ENCODE assay signal across 1 cellular context in the genomic region with DNA sequence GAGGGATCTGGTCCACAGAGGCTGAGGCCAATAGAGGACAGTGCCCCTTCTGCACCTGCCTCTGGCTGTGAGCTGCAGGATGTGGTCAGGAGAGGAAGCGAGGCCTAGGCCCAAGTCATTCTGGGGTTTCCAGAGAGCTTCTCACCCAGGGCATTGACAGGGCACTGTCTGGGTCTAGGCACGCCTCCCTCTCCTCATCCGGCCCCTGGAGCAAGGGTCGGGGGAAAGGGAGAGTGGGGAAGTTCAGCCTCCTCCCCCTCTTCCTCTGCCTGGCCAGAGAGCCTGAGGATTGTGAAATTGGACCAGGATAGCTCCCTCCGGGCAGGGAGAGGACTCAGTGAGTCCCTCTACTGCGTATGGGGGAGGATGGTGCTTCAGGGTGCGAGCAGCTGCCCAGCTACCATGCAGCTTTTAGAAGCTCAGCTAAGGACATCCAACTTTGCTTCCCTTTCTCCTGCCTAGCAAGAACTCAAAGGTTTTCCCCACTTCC.
TF ChIP-seq lines count a peak whose summit lies in the region.

No MANE protein-coding gene starts in this region.

TF ChIP-seq in GM12878, 131 proteins besides CTCF, POLR2A, EP300 and RAD21 (continued from another document and continues in another):
- TF ChIP-seq, protein P1, sequence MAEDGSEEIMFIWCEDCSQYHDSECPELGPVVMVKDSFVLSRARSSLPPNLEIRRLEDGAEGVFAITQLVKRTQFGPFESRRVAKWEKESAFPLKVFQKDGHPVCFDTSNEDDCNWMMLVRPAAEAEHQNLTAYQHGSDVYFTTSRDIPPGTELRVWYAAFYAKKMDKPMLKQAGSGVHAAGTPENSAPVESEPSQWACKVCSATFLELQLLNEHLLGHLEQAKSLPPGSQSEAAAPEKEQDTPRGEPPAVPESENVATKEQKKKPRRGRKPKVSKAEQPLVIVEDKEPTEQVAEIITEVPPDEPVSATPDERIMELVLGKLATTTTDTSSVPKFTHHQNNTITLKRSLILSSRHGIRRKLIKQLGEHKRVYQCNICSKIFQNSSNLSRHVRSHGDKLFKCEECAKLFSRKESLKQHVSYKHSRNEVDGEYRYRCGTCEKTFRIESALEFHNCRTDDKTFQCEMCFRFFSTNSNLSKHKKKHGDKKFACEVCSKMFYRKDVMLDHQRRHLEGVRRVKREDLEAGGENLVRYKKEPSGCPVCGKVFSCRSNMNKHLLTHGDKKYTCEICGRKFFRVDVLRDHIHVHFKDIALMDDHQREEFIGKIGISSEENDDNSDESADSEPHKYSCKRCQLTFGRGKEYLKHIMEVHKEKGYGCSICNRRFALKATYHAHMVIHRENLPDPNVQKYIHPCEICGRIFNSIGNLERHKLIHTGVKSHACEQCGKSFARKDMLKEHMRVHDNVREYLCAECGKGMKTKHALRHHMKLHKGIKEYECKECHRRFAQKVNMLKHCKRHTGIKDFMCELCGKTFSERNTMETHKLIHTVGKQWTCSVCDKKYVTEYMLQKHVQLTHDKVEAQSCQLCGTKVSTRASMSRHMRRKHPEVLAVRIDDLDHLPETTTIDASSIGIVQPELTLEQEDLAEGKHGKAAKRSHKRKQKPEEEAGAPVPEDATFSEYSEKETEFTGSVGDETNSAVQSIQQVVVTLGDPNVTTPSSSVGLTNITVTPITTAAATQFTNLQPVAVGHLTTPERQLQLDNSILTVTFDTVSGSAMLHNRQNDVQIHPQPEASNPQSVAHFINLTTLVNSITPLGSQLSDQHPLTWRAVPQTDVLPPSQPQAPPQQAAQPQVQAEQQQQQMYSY (CRISPR knock-in tag; IDR thresholded peaks at IDR 0.05): no peak
- TF ChIP-seq, protein P2, sequence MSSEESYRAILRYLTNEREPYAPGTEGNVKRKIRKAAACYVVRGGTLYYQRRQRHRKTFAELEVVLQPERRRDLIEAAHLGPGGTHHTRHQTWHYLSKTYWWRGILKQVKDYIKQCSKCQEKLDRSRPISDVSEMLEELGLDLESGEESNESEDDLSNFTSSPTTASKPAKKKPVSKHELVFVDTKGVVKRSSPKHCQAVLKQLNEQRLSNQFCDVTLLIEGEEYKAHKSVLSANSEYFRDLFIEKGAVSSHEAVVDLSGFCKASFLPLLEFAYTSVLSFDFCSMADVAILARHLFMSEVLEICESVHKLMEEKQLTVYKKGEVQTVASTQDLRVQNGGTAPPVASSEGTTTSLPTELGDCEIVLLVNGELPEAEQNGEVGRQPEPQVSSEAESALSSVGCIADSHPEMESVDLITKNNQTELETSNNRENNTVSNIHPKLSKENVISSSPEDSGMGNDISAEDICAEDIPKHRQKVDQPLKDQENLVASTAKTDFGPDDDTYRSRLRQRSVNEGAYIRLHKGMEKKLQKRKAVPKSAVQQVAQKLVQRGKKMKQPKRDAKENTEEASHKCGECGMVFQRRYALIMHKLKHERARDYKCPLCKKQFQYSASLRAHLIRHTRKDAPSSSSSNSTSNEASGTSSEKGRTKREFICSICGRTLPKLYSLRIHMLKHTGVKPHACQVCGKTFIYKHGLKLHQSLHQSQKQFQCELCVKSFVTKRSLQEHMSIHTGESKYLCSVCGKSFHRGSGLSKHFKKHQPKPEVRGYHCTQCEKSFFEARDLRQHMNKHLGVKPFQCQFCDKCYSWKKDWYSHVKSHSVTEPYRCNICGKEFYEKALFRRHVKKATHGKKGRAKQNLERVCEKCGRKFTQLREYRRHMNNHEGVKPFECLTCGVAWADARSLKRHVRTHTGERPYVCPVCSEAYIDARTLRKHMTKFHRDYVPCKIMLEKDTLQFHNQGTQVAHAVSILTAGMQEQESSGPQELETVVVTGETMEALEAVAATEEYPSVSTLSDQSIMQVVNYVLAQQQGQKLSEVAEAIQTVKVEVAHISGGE (CRISPR knock-in tag; IDR thresholded peaks at IDR 0.05): no peak
- TF ChIP-seq RELA (IDR thresholded peaks at IDR 0.05; ENCODE audit: borderline replicate concordance, partially characterized antibody): peak; percentile 88
- no peak for TF ChIP-seq SRF (IDR thresholded peaks at IDR 0.05; ENCODE audit: low read depth in 2 of 2, low read length in 2 of 2)
- TF ChIP-seq, protein P3, sequence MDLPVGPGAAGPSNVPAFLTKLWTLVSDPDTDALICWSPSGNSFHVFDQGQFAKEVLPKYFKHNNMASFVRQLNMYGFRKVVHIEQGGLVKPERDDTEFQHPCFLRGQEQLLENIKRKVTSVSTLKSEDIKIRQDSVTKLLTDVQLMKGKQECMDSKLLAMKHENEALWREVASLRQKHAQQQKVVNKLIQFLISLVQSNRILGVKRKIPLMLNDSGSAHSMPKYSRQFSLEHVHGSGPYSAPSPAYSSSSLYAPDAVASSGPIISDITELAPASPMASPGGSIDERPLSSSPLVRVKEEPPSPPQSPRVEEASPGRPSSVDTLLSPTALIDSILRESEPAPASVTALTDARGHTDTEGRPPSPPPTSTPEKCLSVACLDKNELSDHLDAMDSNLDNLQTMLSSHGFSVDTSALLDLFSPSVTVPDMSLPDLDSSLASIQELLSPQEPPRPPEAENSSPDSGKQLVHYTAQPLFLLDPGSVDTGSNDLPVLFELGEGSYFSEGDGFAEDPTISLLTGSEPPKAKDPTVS (IDR thresholded peaks at IDR 0.05; ENCODE audit: low read depth, low read length): no peak
- TF ChIP-seq POU2F2 (IDR thresholded peaks at IDR 0.05; ENCODE audit: borderline replicate concordance, low read depth, low read length): peak; percentile 79
- no peak for TF ChIP-seq SMAD5 (IDR thresholded peaks at IDR 0.05; ENCODE audit: low read depth)
- TF ChIP-seq, protein P4, sequence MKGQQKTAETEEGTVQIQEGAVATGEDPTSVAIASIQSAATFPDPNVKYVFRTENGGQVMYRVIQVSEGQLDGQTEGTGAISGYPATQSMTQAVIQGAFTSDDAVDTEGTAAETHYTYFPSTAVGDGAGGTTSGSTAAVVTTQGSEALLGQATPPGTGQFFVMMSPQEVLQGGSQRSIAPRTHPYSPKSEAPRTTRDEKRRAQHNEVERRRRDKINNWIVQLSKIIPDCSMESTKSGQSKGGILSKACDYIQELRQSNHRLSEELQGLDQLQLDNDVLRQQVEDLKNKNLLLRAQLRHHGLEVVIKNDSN (IDR thresholded peaks at IDR 0.05; ENCODE audit: borderline replicate concordance, extremely low read length, insufficient read depth, low read depth, low read length): no peak
- TF ChIP-seq NBN (IDR thresholded peaks at IDR 0.05): peak; percentile 74
- TF ChIP-seq NRF1 (conservative IDR thresholded peaks at IDR 0.05; ENCODE audit: low read depth, low read length): no peak
- TF ChIP-seq ZBED1 (IDR thresholded peaks at IDR 0.05; ENCODE audit: borderline replicate concordance): peak; percentile 73; the same call in 1 of the 2 replicates
- TF ChIP-seq, protein P5, sequence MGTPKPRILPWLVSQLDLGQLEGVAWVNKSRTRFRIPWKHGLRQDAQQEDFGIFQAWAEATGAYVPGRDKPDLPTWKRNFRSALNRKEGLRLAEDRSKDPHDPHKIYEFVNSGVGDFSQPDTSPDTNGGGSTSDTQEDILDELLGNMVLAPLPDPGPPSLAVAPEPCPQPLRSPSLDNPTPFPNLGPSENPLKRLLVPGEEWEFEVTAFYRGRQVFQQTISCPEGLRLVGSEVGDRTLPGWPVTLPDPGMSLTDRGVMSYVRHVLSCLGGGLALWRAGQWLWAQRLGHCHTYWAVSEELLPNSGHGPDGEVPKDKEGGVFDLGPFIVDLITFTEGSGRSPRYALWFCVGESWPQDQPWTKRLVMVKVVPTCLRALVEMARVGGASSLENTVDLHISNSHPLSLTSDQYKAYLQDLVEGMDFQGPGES (IDR thresholded peaks at IDR 0.05): no peak
- TF ChIP-seq, protein P6, sequence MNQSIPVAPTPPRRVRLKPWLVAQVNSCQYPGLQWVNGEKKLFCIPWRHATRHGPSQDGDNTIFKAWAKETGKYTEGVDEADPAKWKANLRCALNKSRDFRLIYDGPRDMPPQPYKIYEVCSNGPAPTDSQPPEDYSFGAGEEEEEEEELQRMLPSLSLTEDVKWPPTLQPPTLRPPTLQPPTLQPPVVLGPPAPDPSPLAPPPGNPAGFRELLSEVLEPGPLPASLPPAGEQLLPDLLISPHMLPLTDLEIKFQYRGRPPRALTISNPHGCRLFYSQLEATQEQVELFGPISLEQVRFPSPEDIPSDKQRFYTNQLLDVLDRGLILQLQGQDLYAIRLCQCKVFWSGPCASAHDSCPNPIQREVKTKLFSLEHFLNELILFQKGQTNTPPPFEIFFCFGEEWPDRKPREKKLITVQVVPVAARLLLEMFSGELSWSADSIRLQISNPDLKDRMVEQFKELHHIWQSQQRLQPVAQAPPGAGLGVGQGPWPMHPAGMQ (IDR thresholded peaks at IDR 0.05; ENCODE audit: borderline replicate concordance): no peak
- TF ChIP-seq KAT2A (conservative IDR thresholded peaks at IDR 0.05; ENCODE audit: control insufficient read depth, low read depth, low read length): no peak
- no peak for TF ChIP-seq WRNIP1 (IDR thresholded peaks at IDR 0.05; ENCODE audit: borderline replicate concordance, low read depth, low read length)
- no peak for TF ChIP-seq HDAC2 (IDR thresholded peaks at IDR 0.05)
- TF ChIP-seq HDGF (IDR thresholded peaks at IDR 0.05): no peak; the same call in 1 of the 2 replicates
- TF ChIP-seq, protein P7, sequence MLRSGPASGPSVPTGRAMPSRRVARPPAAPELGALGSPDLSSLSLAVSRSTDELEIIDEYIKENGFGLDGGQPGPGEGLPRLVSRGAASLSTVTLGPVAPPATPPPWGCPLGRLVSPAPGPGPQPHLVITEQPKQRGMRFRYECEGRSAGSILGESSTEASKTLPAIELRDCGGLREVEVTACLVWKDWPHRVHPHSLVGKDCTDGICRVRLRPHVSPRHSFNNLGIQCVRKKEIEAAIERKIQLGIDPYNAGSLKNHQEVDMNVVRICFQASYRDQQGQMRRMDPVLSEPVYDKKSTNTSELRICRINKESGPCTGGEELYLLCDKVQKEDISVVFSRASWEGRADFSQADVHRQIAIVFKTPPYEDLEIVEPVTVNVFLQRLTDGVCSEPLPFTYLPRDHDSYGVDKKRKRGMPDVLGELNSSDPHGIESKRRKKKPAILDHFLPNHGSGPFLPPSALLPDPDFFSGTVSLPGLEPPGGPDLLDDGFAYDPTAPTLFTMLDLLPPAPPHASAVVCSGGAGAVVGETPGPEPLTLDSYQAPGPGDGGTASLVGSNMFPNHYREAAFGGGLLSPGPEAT (IDR thresholded peaks at IDR 0.05; ENCODE audit: low read depth): peak; percentile 82
- no peak for TF ChIP-seq CHD4 (IDR thresholded peaks at IDR 0.05)
- peak; percentile 85 for TF ChIP-seq CREM (IDR thresholded peaks at IDR 0.05; ENCODE audit: low read depth)
- no peak for TF ChIP-seq RCOR1 (conservative IDR thresholded peaks at IDR 0.05; ENCODE audit: low read depth, low read length)
- TF ChIP-seq, protein P8, sequence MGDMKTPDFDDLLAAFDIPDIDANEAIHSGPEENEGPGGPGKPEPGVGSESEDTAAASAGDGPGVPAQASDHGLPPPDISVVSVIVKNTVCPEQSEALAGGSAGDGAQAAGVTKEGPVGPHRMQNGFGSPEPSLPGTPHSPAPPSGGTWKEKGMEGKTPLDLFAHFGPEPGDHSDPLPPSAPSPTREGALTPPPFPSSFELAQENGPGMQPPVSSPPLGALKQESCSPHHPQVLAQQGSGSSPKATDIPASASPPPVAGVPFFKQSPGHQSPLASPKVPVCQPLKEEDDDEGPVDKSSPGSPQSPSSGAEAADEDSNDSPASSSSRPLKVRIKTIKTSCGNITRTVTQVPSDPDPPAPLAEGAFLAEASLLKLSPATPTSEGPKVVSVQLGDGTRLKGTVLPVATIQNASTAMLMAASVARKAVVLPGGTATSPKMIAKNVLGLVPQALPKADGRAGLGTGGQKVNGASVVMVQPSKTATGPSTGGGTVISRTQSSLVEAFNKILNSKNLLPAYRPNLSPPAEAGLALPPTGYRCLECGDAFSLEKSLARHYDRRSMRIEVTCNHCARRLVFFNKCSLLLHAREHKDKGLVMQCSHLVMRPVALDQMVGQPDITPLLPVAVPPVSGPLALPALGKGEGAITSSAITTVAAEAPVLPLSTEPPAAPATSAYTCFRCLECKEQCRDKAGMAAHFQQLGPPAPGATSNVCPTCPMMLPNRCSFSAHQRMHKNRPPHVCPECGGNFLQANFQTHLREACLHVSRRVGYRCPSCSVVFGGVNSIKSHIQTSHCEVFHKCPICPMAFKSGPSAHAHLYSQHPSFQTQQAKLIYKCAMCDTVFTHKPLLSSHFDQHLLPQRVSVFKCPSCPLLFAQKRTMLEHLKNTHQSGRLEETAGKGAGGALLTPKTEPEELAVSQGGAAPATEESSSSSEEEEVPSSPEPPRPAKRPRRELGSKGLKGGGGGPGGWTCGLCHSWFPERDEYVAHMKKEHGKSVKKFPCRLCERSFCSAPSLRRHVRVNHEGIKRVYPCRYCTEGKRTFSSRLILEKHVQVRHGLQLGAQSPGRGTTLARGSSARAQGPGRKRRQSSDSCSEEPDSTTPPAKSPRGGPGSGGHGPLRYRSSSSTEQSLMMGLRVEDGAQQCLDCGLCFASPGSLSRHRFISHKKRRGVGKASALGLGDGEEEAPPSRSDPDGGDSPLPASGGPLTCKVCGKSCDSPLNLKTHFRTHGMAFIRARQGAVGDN (IDR thresholded peaks at IDR 0.05): peak; percentile 99
- TF ChIP-seq, protein P9, sequence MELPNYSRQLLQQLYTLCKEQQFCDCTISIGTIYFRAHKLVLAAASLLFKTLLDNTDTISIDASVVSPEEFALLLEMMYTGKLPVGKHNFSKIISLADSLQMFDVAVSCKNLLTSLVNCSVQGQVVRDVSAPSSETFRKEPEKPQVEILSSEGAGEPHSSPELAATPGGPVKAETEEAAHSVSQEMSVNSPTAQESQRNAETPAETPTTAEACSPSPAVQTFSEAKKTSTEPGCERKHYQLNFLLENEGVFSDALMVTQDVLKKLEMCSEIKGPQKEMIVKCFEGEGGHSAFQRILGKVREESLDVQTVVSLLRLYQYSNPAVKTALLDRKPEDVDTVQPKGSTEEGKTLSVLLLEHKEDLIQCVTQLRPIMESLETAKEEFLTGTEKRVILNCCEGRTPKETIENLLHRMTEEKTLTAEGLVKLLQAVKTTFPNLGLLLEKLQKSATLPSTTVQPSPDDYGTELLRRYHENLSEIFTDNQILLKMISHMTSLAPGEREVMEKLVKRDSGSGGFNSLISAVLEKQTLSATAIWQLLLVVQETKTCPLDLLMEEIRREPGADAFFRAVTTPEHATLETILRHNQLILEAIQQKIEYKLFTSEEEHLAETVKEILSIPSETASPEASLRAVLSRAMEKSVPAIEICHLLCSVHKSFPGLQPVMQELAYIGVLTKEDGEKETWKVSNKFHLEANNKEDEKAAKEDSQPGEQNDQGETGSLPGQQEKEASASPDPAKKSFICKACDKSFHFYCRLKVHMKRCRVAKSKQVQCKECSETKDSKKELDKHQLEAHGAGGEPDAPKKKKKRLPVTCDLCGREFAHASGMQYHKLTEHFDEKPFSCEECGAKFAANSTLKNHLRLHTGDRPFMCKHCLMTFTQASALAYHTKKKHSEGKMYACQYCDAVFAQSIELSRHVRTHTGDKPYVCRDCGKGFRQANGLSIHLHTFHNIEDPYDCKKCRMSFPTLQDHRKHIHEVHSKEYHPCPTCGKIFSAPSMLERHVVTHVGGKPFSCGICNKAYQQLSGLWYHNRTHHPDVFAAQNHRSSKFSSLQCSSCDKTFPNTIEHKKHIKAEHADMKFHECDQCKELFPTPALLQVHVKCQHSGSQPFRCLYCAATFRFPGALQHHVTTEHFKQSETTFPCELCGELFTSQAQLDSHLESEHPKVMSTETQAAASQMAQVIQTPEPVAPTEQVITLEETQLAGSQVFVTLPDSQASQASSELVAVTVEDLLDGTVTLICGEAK (IDR thresholded peaks at IDR 0.05; ENCODE audit: borderline replicate concordance): peak; percentile 45; the same call in 1 of the 2 replicates
- TF ChIP-seq RB1 (IDR thresholded peaks at IDR 0.05; ENCODE audit: borderline replicate concordance): no peak
- no peak for TF ChIP-seq YBX1 (IDR thresholded peaks at IDR 0.05)
- no peak for TF ChIP-seq MXI1 (IDR thresholded peaks at IDR 0.05; ENCODE audit: low read depth, low read length)
- TF ChIP-seq EGR1 (IDR thresholded peaks at IDR 0.05; ENCODE audit: borderline replicate concordance in 1 of 2, low read depth in 2 of 2, low read length in 2 of 2): no peak
- no peak; the same call in 1 of the 2 replicates for TF ChIP-seq POLR2AphosphoS2 (IDR thresholded peaks at IDR 0.05; ENCODE audit: low read depth, low read length)
